Comparison of ENCODE assay signal across 8 cellular contexts in the genomic region with DNA sequence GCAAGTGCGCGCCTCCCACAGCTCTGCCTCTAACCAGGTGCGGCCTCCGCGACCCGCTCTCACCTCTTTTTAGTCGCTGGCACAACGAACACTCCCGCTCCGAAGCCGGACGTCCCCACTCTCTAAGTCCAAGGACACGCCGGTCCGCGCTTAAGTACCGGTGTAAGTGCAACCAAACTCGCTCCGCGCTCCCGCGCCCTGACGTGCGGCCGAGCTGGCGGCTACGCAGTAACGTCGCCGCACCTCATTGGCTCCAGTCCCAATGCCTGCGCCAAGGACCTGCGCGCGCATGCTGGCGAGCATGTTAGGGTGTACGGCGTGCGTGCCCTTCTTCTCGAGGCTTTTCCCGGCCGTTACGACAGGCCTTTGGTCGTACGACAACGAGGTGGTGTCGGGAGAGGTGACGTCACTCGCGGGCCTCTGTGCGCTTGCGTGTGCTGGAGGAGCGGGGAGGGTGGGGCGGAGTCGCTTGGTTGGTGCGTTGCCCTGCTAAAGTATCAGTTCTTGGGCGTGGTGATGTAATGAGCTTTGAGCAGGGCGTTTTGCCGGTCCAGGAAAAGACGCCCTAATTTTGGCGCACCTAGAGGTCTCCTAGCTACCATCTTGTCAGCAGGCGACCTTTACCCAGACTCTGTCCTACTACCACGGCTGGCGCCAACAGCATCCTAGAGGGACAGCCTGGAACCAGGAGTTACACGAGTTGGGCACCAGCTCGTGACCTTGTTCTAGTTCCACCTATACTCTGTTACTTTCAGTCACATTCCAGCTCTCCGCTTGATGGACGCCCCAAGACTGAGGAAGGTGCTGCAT. TPM values are rescaled to one million over a fixed set of nuclear protein-coding genes. Genes with fewer than 3 reads are reported as not detected.
DNase-seq lines count a peak whose midpoint lies in the region; ATAC-seq and TF ChIP-seq lines count a peak whose summit lies in the region.

TSS of gene CYCS (minus strand) at position 124 of the 810 bp plus-strand sequence. CDS start 1,141 bp downstream, outside the sequence.

- H3K4me2 ChIP-seq in OCI-LY1 (ENCODE audit: low read length): peak within 1 kb of the TSS; percentile 87

- no peaks in the 10 kb centered on the region for H3K9me2 ChIP-seq in OCI-LY1 (ENCODE audit: low read depth, low read length)

- H3K9ac ChIP-seq in HUES64 (ENCODE audit: low read depth, low read length) (peak within 1 kb of the TSS; percentile 93), OCI-LY1 (ENCODE audit: low read length) (peak within 1 kb of the TSS; percentile 86)

- no peaks in the 10 kb centered on the region for H4K20me1 ChIP-seq in OCI-LY1 (ENCODE audit: insufficient read depth, low read length)

- BruUV-seq in Calu3 (replicated peaks; lab: Mats Ljungman, UMichigan): TSS peak; percentile 99

- H2AFZ ChIP-seq in OCI-LY1 (ENCODE audit: low read length): peak within 1 kb of the TSS; percentile 17; the same call in 1 of the 2 replicates

- intact Hi-C loops in Calu3 (cut with micrococcal nuclease; ENCODE audit: unreplicated experiment): loop anchor here (1.0 kb wide), 1 partner anchor 35 kb away; no protein-coding TSS in a partner anchor

- H3K27ac ChIP-seq in HUES64 (ENCODE audit: low read depth, low read length) (peak within 1 kb of the TSS; percentile 89), OCI-LY1 (ENCODE audit: low read depth, low read length, poor library complexity, severe bottlenecking) (peak within 1 kb of the TSS; percentile 44)

- no peaks in the 10 kb centered on the region for H3K4me1 ChIP-seq in HUES64 (ENCODE audit: insufficient read depth, low read length)
- H3K4me1 ChIP-seq in OCI-LY1 (ENCODE audit: insufficient read depth, low read length, severe bottlenecking): peaks cover 28% of the 10 kb centered on the region

- H3K79me2 ChIP-seq in OCI-LY1 (ENCODE audit: insufficient read depth, low read length): peaks cover 22% of the 10 kb centered on the region

- DNase-seq in Calu3: peak; percentile 100
- peak; percentile 99 for DNase-seq in activated CD8-positive, alpha-beta memory T cell treated with anti-CD3 and anti-CD28 coated beads, Interleukin-2, amount 50 U/mL, for 4 hours
- DNase-seq in mesenteric fat pad (ENCODE audit: low spot score): peak; percentile 100
- DNase-seq in stimulated activated CD8-positive, alpha-beta memory T cell treated with anti-CD3 and anti-CD28 coated beads, Interleukin-15, amount 100 ng/mL, for 24 hours (ENCODE audit: low read depth): peak; percentile 99

- ATAC-seq in GM21447 (IDR thresholded peaks at IDR 0.05; ENCODE audit: unreplicated experiment): peak; percentile 93

- H3K27me3 ChIP-seq in HUES64 (ENCODE audit: insufficient read depth, low read length) (no peaks in the 10 kb centered on the region), OCI-LY1 (ENCODE audit: insufficient read depth, low read length) (no peaks in the 10 kb centered on the region)

- CTCF ChIA-PET in Calu3 (lab: Charles Lee): interaction anchor here (0.5 to 1.6 kb wide), 15 partner anchors 9 to 1886 kb away, joined by 3 to 9 read pairs (median 4); a partner anchor contains a TSS

- no peak for TF ChIP-seq CTCF in Calu3 (IDR thresholded peaks at IDR 0.05; ENCODE audit: unreplicated experiment)
- no peak for TF ChIP-seq CTCF in OCI-LY1 (IDR thresholded peaks at IDR 0.05; ENCODE audit: low read length)

- WGBS in HUES64: under 1% methylated on average over 67 of the region's 67 CpGs

- H3K4me3 ChIP-seq in HUES64 (ENCODE audit: low read length) (peak within 1 kb of the TSS; percentile 99), OCI-LY1 (ENCODE audit: low read depth, low read length, poor library complexity, severe bottlenecking) (peak within 1 kb of the TSS; percentile 79)

- peak within 1 kb of the TSS; percentile 98 for H3K27ac Mint-ChIP-seq in Calu3 (ENCODE audit: unreplicated experiment)

- H3K4me1 Mint-ChIP-seq in Calu3 (ENCODE audit: low read depth, unreplicated experiment): peaks cover 7% of the 10 kb centered on the region

- H3K36me3 Mint-ChIP-seq in Calu3 (ENCODE audit: insufficient read depth, unreplicated experiment): peaks cover 52% of the 10 kb centered on the region

- H3K4me3 Mint-ChIP-seq in Calu3 (ENCODE audit: low read depth, unreplicated experiment): peak within 1 kb of the TSS; percentile 87

- H3K9me3 ChIP-seq in HUES64 (ENCODE audit: insufficient read depth, low read depth, low read length) (no peaks in the 10 kb centered on the region), OCI-LY1 (ENCODE audit: low read length) (no peaks in the 10 kb centered on the region)

- peaks cover 34% of the 10 kb centered on the region for H3K36me3 ChIP-seq in HUES64 (ENCODE audit: insufficient read depth, low read length)
- peaks cover 39% of the 10 kb centered on the region for H3K36me3 ChIP-seq in OCI-LY1 (ENCODE audit: insufficient read depth, low read length)

- in situ Hi-C loops in endometrial microvascular endothelial cells (cut with HindIII; ENCODE audit: inconsistent ontology term, low pct_unique_long_range_greater_than_20kb, low sequenced_read_pairs): no loop called here

- no peaks in the 10 kb centered on the region for H3F3A ChIP-seq in OCI-LY1 (ENCODE audit: insufficient read depth, low read length)

- no peaks in the 10 kb centered on the region for H3K9me3 Mint-ChIP-seq in Calu3 (ENCODE audit: low read depth, unreplicated experiment)

- peaks cover 23% of the 10 kb centered on the region for H3K27me3 Mint-ChIP-seq in Calu3 (ENCODE audit: unreplicated experiment)

RNA-seq across cellular contexts. Expression of gene CYCS, which starts in this region (rescaled TPM):
- total RNA-seq in Calu3 (2022) (258 and 276 TPM in 2 replicates), endometrial microvascular endothelial cells (ENCODE audit: inconsistent ontology term) (89.0 TPM), mesenteric fat pad (107 TPM)
- polyA plus RNA-seq in HUES64 (2013, experiment 1 of 2): 199 TPM
- 216 TPM for polyA plus RNA-seq in HUES64 (2013, experiment 2 of 2)

Comparison
In these comparisons a context has a peak if more than half of its experiments do, and no peak if none do; other contexts are left out.
1. Peak in every context shown above with its lines: DNase-seq, ATAC-seq, H3K4me3 ChIP-seq and H3K27ac ChIP-seq.